8 cellular contexts compared by ENCODE assay signal in genomic region chr1:160193091-160193819, GRCh38. TPM values are rescaled to one million over a fixed set of nuclear protein-coding genes. Genes with fewer than 3 reads are reported as not detected.
DNase-seq lines count a peak whose midpoint lies in the region; ATAC-seq and TF ChIP-seq lines count a peak whose summit lies in the region.

No MANE protein-coding gene starts in this region.

- no peaks in the 10 kb centered on the region for H3K36me3 ChIP-seq in SK-N-SH (replicated peaks in 1 of 2; ENCODE audit: control insufficient read depth in 1 of 2, insufficient read depth in 2 of 2, low read length in 1 of 2)
- H3K36me3 ChIP-seq in testis (ENCODE audit: low read depth, missing control alignments), result no peaks in the 10 kb centered on the region

- WGBS in SK-N-SH (ENCODE audit: low lambda C conversion rate), result 24% methylated on average over 11 of the region's 16 CpGs
- 18 to 25% methylated on average over 10 to 16 of the region's 16 CpGs for WGBS in testis, 2 donors

- H3K4me3 ChIP-seq in NB4 (ENCODE audit: low read depth, low read length), result no peak overlapping the region
- H3K4me3 ChIP-seq in SK-N-SH (ENCODE audit: low read depth in 2 of 2, low read length in 1 of 2), result peak overlapping the region in 1 of 2 experiments; percentile 25; a peak in 1 of 4 replicates
- no peak overlapping the region for H3K4me3 ChIP-seq in testis

- H3K9me2 ChIP-seq in SK-N-SH, result no peaks in the 10 kb centered on the region

- DNase-seq in Ammon's horn (ENCODE audit: low spot score), result peak; percentile 89
- DNase-seq in NB4 (ENCODE audit: low read depth), result peak; percentile 82
- DNase-seq in SK-N-SH, result peak; percentile 80
- peak; percentile 78 for DNase-seq in activated naive CD4-positive, alpha-beta T cell treated with anti-CD3 and anti-CD28 coated beads, Interleukin-2, amount 50 U/mL, for 16 hours
- peak; percentile 94 for DNase-seq in glutamatergic neuron
- DNase-seq in omental fat pad (ENCODE audit: low spot score), result peak; percentile 94
- DNase-seq in testis, result peak; percentile 92

- peak in 1 of 2 experiments; percentile 22; a peak in 1 of 4 replicates for TF ChIP-seq EP300 in SK-N-SH (IDR thresholded peaks at IDR 0.05; ENCODE audit: borderline replicate concordance in 1 of 2, low read depth in 1 of 2, low read length in 1 of 2)

- no peaks in the 10 kb centered on the region for H3F3A ChIP-seq in SK-N-SH (replicated peaks; ENCODE audit: insufficient read depth)

- no peak overlapping the region for H3K27ac Mint-ChIP-seq in glutamatergic neuron (ENCODE audit: unreplicated experiment)

- peaks cover 1% of the 10 kb centered on the region for H3K9me3 Mint-ChIP-seq in glutamatergic neuron (ENCODE audit: unreplicated experiment)

- no peak overlapping the region for H3K4me3 Mint-ChIP-seq in glutamatergic neuron (ENCODE audit: unreplicated experiment)

- ATAC-seq in GM21360 (IDR thresholded peaks at IDR 0.05; ENCODE audit: unreplicated experiment) (peak; percentile 61), omental fat pad (ENCODE audit: low FRiP score) (peak; percentile 87)

- TF ChIP-seq POLR2A in NB4 (IDR thresholded peaks at IDR 0.05; ENCODE audit: extremely low read depth, insufficient read length), result no peak
- no peak for TF ChIP-seq POLR2A in testis (IDR thresholded peaks at IDR 0.05)

- H3K4me1 Mint-ChIP-seq in glutamatergic neuron (ENCODE audit: low read depth, unreplicated experiment), result peaks cover 2% of the 10 kb centered on the region

- CTCF ChIA-PET in SK-N-SH (lab: Yijun Ruan, JAX), result interaction anchor here (0.5 to 7.5 kb wide), 63 partner anchors 10 to 228 kb away, joined by 3 to 293 read pairs (median 5); partner anchors contain the start of genes ATP1A4, IGSF8, KCNJ9 and PEA15

- peak overlapping the region; percentile 79; the same call in 1 of the 2 replicates for H2AFZ ChIP-seq in SK-N-SH (ENCODE audit: low read depth)

- peaks cover 5% of the 10 kb centered on the region for H3K27me3 Mint-ChIP-seq in glutamatergic neuron (ENCODE audit: unreplicated experiment)

- H3K79me2 ChIP-seq in SK-N-SH (ENCODE audit: insufficient read depth), result no peaks in the 10 kb centered on the region

- TF ChIP-seq RAD21 in SK-N-SH (IDR thresholded peaks at IDR 0.05; ENCODE audit: low read length), result peak; percentile 98

- no peaks in the 10 kb centered on the region for H3K36me3 Mint-ChIP-seq in glutamatergic neuron (ENCODE audit: unreplicated experiment)

- peak overlapping the region in 1 of 2 experiments; percentile 11; a peak in 1 of 4 replicates for H3K27ac ChIP-seq in SK-N-SH (ENCODE audit: low read depth in 2 of 2, low read length in 1 of 2)
- H3K27ac ChIP-seq in testis, result no peak overlapping the region

- no peaks in the 10 kb centered on the region for H3K9me3 ChIP-seq in SK-N-SH
- H3K9me3 ChIP-seq in testis, result no peaks in the 10 kb centered on the region

- no peaks in the 10 kb centered on the region for H4K20me1 ChIP-seq in SK-N-SH (ENCODE audit: insufficient read depth)

- intact Hi-C loops in testis (cut with DNase I; ENCODE audit: low total_unique reads), result loop anchor here (10.0 kb wide), 2 partner anchors 52 to 88 kb away; no protein-coding TSS in a partner anchor

- peaks cover 3 to 5% of the 10 kb centered on the region in 2 experiments; a peak in 2 of 4 replicates for H3K4me1 ChIP-seq in SK-N-SH (ENCODE audit: control insufficient read depth in 1 of 2, insufficient read depth in 2 of 2, low read depth in 1 of 2, low read length in 1 of 2)
- H3K4me1 ChIP-seq in testis, result peaks cover 11% of the 10 kb centered on the region

- peak; percentile 86 for TF ChIP-seq CTCF in NB4 (IDR thresholded peaks at IDR 0.05; ENCODE audit: low read depth, low read length)
- TF ChIP-seq CTCF in SK-N-SH (IDR thresholded peaks at IDR 0.05), result peak; percentile 96
- peak; percentile 95 for TF ChIP-seq CTCF in glutamatergic neuron (IDR thresholded peaks at IDR 0.05; ENCODE audit: partially characterized antibody, unreplicated experiment)
- peak in 2 of 3 donors; percentile 72 to 89 for TF ChIP-seq CTCF in omental fat pad (IDR thresholded peaks at IDR 0.05)
- TF ChIP-seq CTCF in testis (IDR thresholded peaks at IDR 0.05), result peak; percentile 93 to 98 (median 98)

- POLR2A ChIA-PET in SK-N-SH (lab: Yijun Ruan, JAX), result interaction anchor here (0.7 to 1.1 kb wide), 2 partner anchors 58 to 69 kb away, joined by 3 read pairs; partner anchors contain the start of gene DCAF8

- peak overlapping the region; percentile 49; the same call in 1 of the 2 replicates for H3K4me2 ChIP-seq in SK-N-SH

- no peaks in the 10 kb centered on the region for H3K27me3 ChIP-seq in SK-N-SH (ENCODE audit: insufficient read depth)
- H3K27me3 ChIP-seq in testis, result no peaks in the 10 kb centered on the region

- H3K9ac ChIP-seq in SK-N-SH, result no peak overlapping the region

TF ChIP-seq in SK-N-SH, 30 proteins besides CTCF, POLR2A, EP300 and RAD21 (continues in another document):
- TF ChIP-seq MAX (IDR thresholded peaks at IDR 0.05; ENCODE audit: low read depth), result no peak
- TF ChIP-seq GATA2 (CRISPR knock-in tag; IDR thresholded peaks at IDR 0.05), result no peak
- no peak for TF ChIP-seq RXRA (IDR thresholded peaks at IDR 0.05; ENCODE audit: borderline replicate concordance, low read depth)
- TF ChIP-seq PBX3 (IDR thresholded peaks at IDR 0.05), result no peak
- no peak for TF ChIP-seq NFIC (IDR thresholded peaks at IDR 0.05; ENCODE audit: borderline replicate concordance)
- TF ChIP-seq, protein P1, sequence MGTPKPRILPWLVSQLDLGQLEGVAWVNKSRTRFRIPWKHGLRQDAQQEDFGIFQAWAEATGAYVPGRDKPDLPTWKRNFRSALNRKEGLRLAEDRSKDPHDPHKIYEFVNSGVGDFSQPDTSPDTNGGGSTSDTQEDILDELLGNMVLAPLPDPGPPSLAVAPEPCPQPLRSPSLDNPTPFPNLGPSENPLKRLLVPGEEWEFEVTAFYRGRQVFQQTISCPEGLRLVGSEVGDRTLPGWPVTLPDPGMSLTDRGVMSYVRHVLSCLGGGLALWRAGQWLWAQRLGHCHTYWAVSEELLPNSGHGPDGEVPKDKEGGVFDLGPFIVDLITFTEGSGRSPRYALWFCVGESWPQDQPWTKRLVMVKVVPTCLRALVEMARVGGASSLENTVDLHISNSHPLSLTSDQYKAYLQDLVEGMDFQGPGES (IDR thresholded peaks at IDR 0.05; ENCODE audit: low read depth, low read length), result no peak
- no peak for TF ChIP-seq FOXJ3 (CRISPR knock-in tag; IDR thresholded peaks at IDR 0.05)
- TF ChIP-seq MXI1 (IDR thresholded peaks at IDR 0.05; ENCODE audit: low read depth, low read length), result peak; percentile 54; the same call in 1 of the 2 replicates
- TF ChIP-seq YY1 (IDR thresholded peaks at IDR 0.05; ENCODE audit: low read depth), result no peak
- TF ChIP-seq TCF12 (IDR thresholded peaks at IDR 0.05), result no peak
- no peak for TF ChIP-seq JUND (IDR thresholded peaks at IDR 0.05)
- no peak for TF ChIP-seq POLR2AphosphoS5 (IDR thresholded peaks at IDR 0.05; ENCODE audit: low read depth, low read length)
- no peak for TF ChIP-seq TAF1 (IDR thresholded peaks at IDR 0.05; ENCODE audit: borderline replicate concordance, low read depth, low read length)
- TF ChIP-seq GABPA (IDR thresholded peaks at IDR 0.05; ENCODE audit: low read depth), result no peak
- no peak for TF ChIP-seq FOSL2 (IDR thresholded peaks at IDR 0.05; ENCODE audit: borderline replicate concordance, low read depth)
- TF ChIP-seq SMC3 (IDR thresholded peaks at IDR 0.05; ENCODE audit: low read depth, low read length), result peak; percentile 96
- no peak for TF ChIP-seq TEAD4 (IDR thresholded peaks at IDR 0.05; ENCODE audit: borderline replicate concordance, insufficient read depth)
- no peak for TF ChIP-seq USF1 (IDR thresholded peaks at IDR 0.05; ENCODE audit: borderline replicate concordance, low read depth)

RNA-seq across cellular contexts. Expression of gene CASQ1, which starts 2.9 kb away (rescaled TPM):
- polyA plus RNA-seq in SK-N-SH (2012; rRNA removed), result 0.08 and 0.18 TPM in 2 replicates
- polyA plus RNA-seq in SK-N-SH (2012; cell fraction: cytosol; rRNA removed), result 0.06 and 0.10 TPM in 2 replicates
- 0.10 and 0.11 TPM in 2 replicates for polyA plus RNA-seq in SK-N-SH (2012; cell fraction: nucleus; rRNA removed)
- not detected for total RNA-seq in glutamatergic neuron (ENCODE audit: unreplicated experiment)
- total RNA-seq in omental fat pad, result under 1 TPM in 2 of 4 donors, not detected in 2; 0.48 to 0.69 TPM
- total RNA-seq in testis, result 1 to 10 TPM; 3.4 to 5.6 TPM
- polyA plus RNA-seq in testis (ENCODE audit: insufficient read depth, low read depth, low replicate concordance), result 10.2 TPM

RNA-seq across cellular contexts. Expression of gene PEA15, which starts 11.9 kb away (rescaled TPM):
- 322 and 382 TPM in 2 replicates for polyA plus RNA-seq in SK-N-SH (2012; rRNA removed)
- 313 and 411 TPM in 2 replicates for polyA plus RNA-seq in SK-N-SH (2012; cell fraction: cytosol; rRNA removed)
- polyA plus RNA-seq in SK-N-SH (2012; cell fraction: nucleus; rRNA removed), result 176 and 239 TPM in 2 replicates
- total RNA-seq in glutamatergic neuron (ENCODE audit: unreplicated experiment), result 44.6 TPM
- total RNA-seq in omental fat pad, result 100 to 1,000 TPM in 3 of 4 donors, 10 to 100 TPM in 1; 89.1 to 214 (median 153) TPM
- total RNA-seq in testis, result 100 to 1,000 TPM; 168 to 229 TPM
- polyA plus RNA-seq in testis (ENCODE audit: insufficient read depth, low read depth, low replicate concordance), result 421 TPM

RNA-seq across cellular contexts. Expression of gene ATP1A4, which starts 41.9 kb away (rescaled TPM):
- polyA plus RNA-seq in SK-N-SH (2012; rRNA removed) (not detected in 2 replicates), testis (ENCODE audit: insufficient read depth, low read depth, low replicate concordance) (38.6 TPM)
- not detected in 2 replicates for polyA plus RNA-seq in SK-N-SH (2012; cell fraction: cytosol; rRNA removed)
- polyA plus RNA-seq in SK-N-SH (2012; cell fraction: nucleus; rRNA removed), result 0.02 TPM in 2 replicates
- total RNA-seq in glutamatergic neuron (ENCODE audit: unreplicated experiment) (not detected), omental fat pad (1 to 10 TPM in 1 of 4 donors, under 1 TPM in 1, not detected in 2; 0.47 to 1.6 TPM), testis (10 to 100 TPM; 13.3 to 23.0 TPM)

Comparison
In these comparisons a context has a peak if more than half of its experiments do, and no peak if none do; other contexts are left out.
1. RNA of gene ATP1A4, which starts 41.9 kb away (total RNA-seq): 13.3 to 23.0 TPM in testis; 0.47 to 1.6 TPM in omental fat pad and not detected in glutamatergic neuron (single experiment); every median in the first group is over 4 times any median in the second.
2. Peak in every context shown above with its lines, with median percentiles within 50 percentile points of each other: DNase-seq and CTCF ChIP-seq.